In the genomic region with DNA sequence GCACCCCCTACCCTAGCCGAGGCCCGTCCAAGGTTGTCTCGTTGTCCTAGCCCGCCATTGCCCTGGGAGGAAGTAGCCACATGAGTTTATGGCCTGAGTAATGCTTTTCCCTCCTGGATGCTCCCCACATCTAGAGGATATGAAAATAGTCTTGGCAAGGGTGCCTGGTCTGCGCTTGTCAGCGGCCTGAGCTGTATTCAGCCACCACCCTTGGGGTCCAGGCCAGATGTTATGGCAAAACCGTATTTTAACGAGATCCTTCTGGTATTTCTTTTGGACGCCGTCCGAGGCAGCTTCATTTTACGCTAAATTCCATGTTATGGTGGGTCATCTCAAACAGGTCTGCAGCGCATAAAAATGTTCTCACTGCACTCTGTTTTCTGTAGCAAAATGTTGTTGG, we compare ENCODE assay signal across 17 cellular contexts.
DNase-seq lines count a peak whose midpoint lies in the region; FAIRE-seq and TF ChIP-seq lines count a peak whose summit lies in the region.
"Had no signal": no experiment of that assay in that cellular context is flagged by ENCODE, and none has a peak within 500 bp of the region (broad histone marks: within the 10 kb centered on the region; RNA-seq: fewer than 3 reads in every experiment).

No MANE protein-coding gene starts in this region.

- FAIRE-seq in astrocyte (lab: Jason Lieb, UNC) = peak; percentile 97
- FAIRE-seq: colon had no signal

- no peaks in the 10 kb centered on the region for H3K9me3 Mint-ChIP-seq in astrocyte (ENCODE audit: unreplicated experiment)
- no peaks in the 10 kb centered on the region for H3K9me3 Mint-ChIP-seq in immature natural killer cell

- H3K36me3 Mint-ChIP-seq in astrocyte (ENCODE audit: low read depth, unreplicated experiment) (peaks cover 5% of the 10 kb centered on the region), immature natural killer cell (peaks cover 0 to 1% (median 0%) of the 10 kb centered on the region in 3 donors)

- no peak overlapping the region for H2BK12ac ChIP-seq in neuronal stem cell (ENCODE audit: low read length)

- H3K27ac Mint-ChIP-seq in astrocyte (ENCODE audit: unreplicated experiment) (no peak overlapping the region), immature natural killer cell (peak overlapping the region in 5 of 6 donors; percentile 79 to 86 (median 85))

- H4K20me1 ChIP-seq in astrocyte (ENCODE audit: insufficient read depth, low read length) = no peaks in the 10 kb centered on the region

- H3K27me3 ChIP-seq in astrocyte (ENCODE audit: insufficient read depth, low read length) = no peaks in the 10 kb centered on the region
- H3K27me3 ChIP-seq in neuronal stem cell (ENCODE audit: control insufficient read depth in 3 of 3, insufficient read depth in 3 of 3, low read depth in 1 of 3, low read length in 3 of 3) = no peaks in the 10 kb centered on the region
- H3K27me3 ChIP-seq in BE2C = no peaks in the 10 kb centered on the region
- H3K27me3 ChIP-seq: suprapubic skin had no signal

- H2AFZ ChIP-seq in astrocyte (ENCODE audit: low read depth, low read length) = no peak overlapping the region
- H2AFZ ChIP-seq in neuronal stem cell (ENCODE audit: low read length) = no peak overlapping the region

- H3K9me3 ChIP-seq in astrocyte (ENCODE audit: insufficient read depth, low read depth, low read length) (no peaks in the 10 kb centered on the region), neuronal stem cell (replicated peaks in 1 of 2; ENCODE audit: control insufficient read depth in 2 of 2, insufficient read depth in 1 of 2, low read depth in 1 of 2, low read length in 2 of 2) (peaks cover 0 to 3% of the 10 kb centered on the region in 2 donors), BE2C (no peaks in the 10 kb centered on the region)
- H3K9me3 ChIP-seq: Caco-2, suprapubic skin had no signal

- no peak overlapping the region for H2BK15ac ChIP-seq in neuronal stem cell (ENCODE audit: low read length)

- no peaks in the 10 kb centered on the region for H3K79me2 ChIP-seq in astrocyte (ENCODE audit: insufficient read depth, low read length)

- no peak overlapping the region for H4K8ac ChIP-seq in neuronal stem cell (ENCODE audit: low read depth, low read length)

- H2BK5ac ChIP-seq in neuronal stem cell (ENCODE audit: low read length) = no peak overlapping the region

- no peak overlapping the region for H3K4me2 ChIP-seq in astrocyte (ENCODE audit: low read length)
- H3K4me2 ChIP-seq in neuronal stem cell (ENCODE audit: insufficient read depth, low read length, poor library complexity, severe bottlenecking) = no peak overlapping the region

- H2AK5ac ChIP-seq in neuronal stem cell (ENCODE audit: low read depth, low read length) = no peak overlapping the region

- H3K36me3 ChIP-seq in astrocyte (ENCODE audit: insufficient read depth, low read length) (no peaks in the 10 kb centered on the region), neuronal stem cell (replicated peaks in 1 of 2; ENCODE audit: control insufficient read depth in 2 of 2, insufficient read depth in 2 of 2, low read length in 2 of 2) (peaks cover 3 to 4% of the 10 kb centered on the region in 2 donors), BE2C (no peaks in the 10 kb centered on the region)
- H3K36me3 ChIP-seq: suprapubic skin had no signal

- H3K4me1 Mint-ChIP-seq in astrocyte (ENCODE audit: low read depth, unreplicated experiment) (peaks cover 13% of the 10 kb centered on the region), immature natural killer cell (peaks cover 38 to 61% of the 10 kb centered on the region in 2 donors)

- DNase-seq in AG08395 (ENCODE audit: low spot score) (peak; percentile 42), EL (peak; percentile 32), astrocyte (ENCODE audit: low read depth) (no peak), immature natural killer cell (no peak), neuronal stem cell (ENCODE audit: low spot score) (no peak), BE2C (no peak), NCI-H1417 (lab: John Stamatoyannopoulos, UW) (no peak), nucleus accumbens (lab: John Stamatoyannopoulos, UW) (no peak)
- DNase-seq: activated CD4-positive, alpha-beta T cell treated with anti-CD3 and anti-CD28 coated beads for 4 hours; activated gamma-delta T cell treated with Interleukin-2 at 50 U/mL for 16 hours; Caco-2; glutamatergic neuron; NCI-H1048; NCI-H446 treated with DMSO at 0.1 percent for 48 hours; NK-92 treated with Interleukin-12 subunit alpha and Interleukin-12 subunit beta, amount 100 ng/mL, for 24 hours had no signal

- H3K23ac ChIP-seq in neuronal stem cell (ENCODE audit: low read depth, low read length, poor library complexity) = no peak overlapping the region

- no peak overlapping the region for H3K18ac ChIP-seq in neuronal stem cell (ENCODE audit: low read length)

- H3K4me3 Mint-ChIP-seq in astrocyte (ENCODE audit: unreplicated experiment) (no peak overlapping the region), immature natural killer cell (peak overlapping the region in 1 of 5 donors; percentile 9)

- H3K4ac ChIP-seq in neuronal stem cell (ENCODE audit: low read length) = no peak overlapping the region

- no CpG with 5 or more reads among the region's 13 CpGs for WGBS in neuronal stem cell (ENCODE audit: extremely low coverage in 2 of 2, insufficient read length in 2 of 2, insufficient replicate concordance in 1 of 2), 2 donors

- no peaks in the 10 kb centered on the region for H3K79me1 ChIP-seq in neuronal stem cell (ENCODE audit: low read depth, low read length)

- no peak overlapping the region for H4K91ac ChIP-seq in neuronal stem cell (ENCODE audit: low read depth, low read length, poor library complexity)

- peaks cover 4% of the 10 kb centered on the region for H3K4me1 ChIP-seq in astrocyte (ENCODE audit: insufficient read depth, low read length)
- no peaks in the 10 kb centered on the region for H3K4me1 ChIP-seq in neuronal stem cell (ENCODE audit: control insufficient read depth in 2 of 2, insufficient read depth in 1 of 2, low read depth in 1 of 2, low read length in 2 of 2)
- no peaks in the 10 kb centered on the region for H3K4me1 ChIP-seq in BE2C
- H3K4me1 ChIP-seq: Caco-2 had no signal

- H3K4me3 ChIP-seq in astrocyte (ENCODE audit: insufficient read depth, low read depth, low read length) (no peak overlapping the region), neuronal stem cell (ENCODE audit: low read length in 2 of 2) (no peak overlapping the region), BE2C (ENCODE audit: low read depth, low read length) (no peak overlapping the region)
- H3K4me3 ChIP-seq: suprapubic skin had no signal

- TF ChIP-seq CTCF in astrocyte (IDR thresholded peaks at IDR 0.05; ENCODE audit: insufficient read depth, low read depth, low read length) (no peak), BE2C (IDR thresholded peaks at IDR 0.05; ENCODE audit: low read depth, low read length) (no peak)

- H3K9ac ChIP-seq in astrocyte (ENCODE audit: low read length) = no peak overlapping the region
- no peak overlapping the region for H3K9ac ChIP-seq in neuronal stem cell (ENCODE audit: low read depth, low read length, poor library complexity)

- no peak overlapping the region for H3K14ac ChIP-seq in neuronal stem cell (ENCODE audit: low read length)

- H2BK120ac ChIP-seq in neuronal stem cell (ENCODE audit: low read depth, low read length) = no peak overlapping the region

- no peak overlapping the region for H3K27ac ChIP-seq in astrocyte (ENCODE audit: low read depth, low read length)
- H3K27ac ChIP-seq in neuronal stem cell (replicated peaks; ENCODE audit: low read length) = no peak overlapping the region
- H3K27ac ChIP-seq: suprapubic skin had no signal

- H3K27me3 Mint-ChIP-seq in astrocyte (ENCODE audit: low read depth, unreplicated experiment) (no peaks in the 10 kb centered on the region), immature natural killer cell (ENCODE audit: low read depth in 3 of 3) (peaks cover 0 to 8% (median 3%) of the 10 kb centered on the region in 3 donors)

Comparison
In these comparisons a context has a peak if more than half of its experiments do, and no peak if none do; other contexts are left out.
1. DNase-seq: peak in AG08395 (single experiment) and EL (single experiment); none in astrocyte (single experiment), immature natural killer cell (0 of 3), neuronal stem cell (single experiment), BE2C (single experiment), NCI-H1417 (0 of 3) and nucleus accumbens (0 of 56).